ENCODE assay signal across 8 cellular contexts in the genomic region with DNA sequence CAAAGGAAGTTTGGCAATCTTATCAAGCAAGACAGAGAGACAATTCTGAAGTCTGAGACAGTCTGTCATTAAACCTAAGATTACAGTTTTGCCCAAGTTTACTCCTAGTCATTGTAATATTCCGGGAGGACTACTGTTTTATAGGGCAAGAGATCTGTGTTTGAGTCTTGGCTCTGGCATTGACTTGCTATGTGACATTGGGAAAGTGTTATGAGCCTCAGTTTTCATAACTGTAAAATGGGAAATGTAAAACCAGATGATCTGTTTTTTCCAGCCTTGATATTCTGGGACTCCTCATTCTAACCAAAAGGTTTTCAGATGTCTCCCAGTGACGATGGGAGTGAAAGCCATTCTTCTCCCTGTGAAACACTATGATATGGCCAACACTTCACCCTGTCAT. TPM values are rescaled to one million over a fixed set of nuclear protein-coding genes. Genes with fewer than 3 reads are reported as not detected.
"Had no signal": no experiment of that assay in that cellular context is flagged by ENCODE, and none has a peak within 500 bp of the region (broad histone marks: within the 10 kb centered on the region; RNA-seq: fewer than 3 reads in every experiment).

No MANE protein-coding gene starts in this region.

- ATAC-seq: GM12878 had no signal

- DNase-seq: GDM1, GF-D8 had no signal

- H3K4me3 ChIP-seq: GM12878 had no signal

- FAIRE-seq: G401.6, GM12878, GM12891, GM18507, GM19239 had no signal

RNA-seq across cellular contexts. Expression of a gene that starts 24.3 kb away (rescaled TPM):
- total RNA-seq: G401 had no signal

RNA-seq across cellular contexts. Expression of a gene that starts 29.9 kb away (rescaled TPM):
- total RNA-seq: G401, GM12878 had no signal
